ENCODE assay signal across 1 cellular context in genomic region chr20:47758517-47759450, GRCh38.
TF ChIP-seq lines count a peak whose summit lies in the region.

No MANE protein-coding gene starts in this region.

TF ChIP-seq in GM23338, 12 proteins besides CTCF, POLR2A, EP300 and RAD21 (continued from another document):
- no peak for TF ChIP-seq ZNF462 (CRISPR knock-in tag; IDR thresholded peaks at IDR 0.05)
- no peak for TF ChIP-seq STAT1 (IDR thresholded peaks at IDR 0.05; ENCODE audit: unreplicated experiment)
- TF ChIP-seq NANOG (IDR thresholded peaks at IDR 0.05; ENCODE audit: borderline replicate concordance), result no peak
TF ChIP-seq in GM23338: peak in this region for 0.
